Comparison of ENCODE assay signal across 26 cellular contexts in genomic region chr10:130905386-130905785, GRCh38.
"Had no signal": no experiment of that assay in that cellular context is flagged by ENCODE, and none has a peak within 500 bp of the region (broad histone marks: within the 10 kb centered on the region; RNA-seq: fewer than 3 reads in every experiment).

No MANE protein-coding gene starts in this region.

- H3K4me1 Mint-ChIP-seq: activated B cell treated with CpG ODN at 0.5 μM for 24 hours; activated T-helper 17 cell treated with anti-CD3 and anti-CD28 coated beads, Interleukin-2, amount 50 U/mL, for 72 hours; central memory CD8-positive, alpha-beta T cell had no signal

- H3K4me3 Mint-ChIP-seq: activated B cell treated with CpG ODN at 0.5 μM for 24 hours; activated CD8-positive, alpha-beta T cell treated with anti-CD3 and anti-CD28 coated beads for 36 hours; activated naive CD8-positive, alpha-beta T cell; activated T-cell treated with anti-CD3 and anti-CD28 coated beads, Interleukin-2, amount 50 U/mL, for 4 hours; activated T-helper 17 cell treated with anti-CD3 and anti-CD28 coated beads, Interleukin-2, amount 50 U/mL, for 72 hours; central memory CD8-positive, alpha-beta T cell; dendritic cell treated with granulocyte-macrophage colony-stimulating factor and Interleukin-4, amounts not matched to agents 40 ng/mL and 50 ng/mL, for 4 days had no signal

- H3K36me3 Mint-ChIP-seq: activated naive CD8-positive, alpha-beta T cell had no signal

- H3K27ac Mint-ChIP-seq: activated B cell treated with CpG ODN at 0.5 μM for 24 hours; activated CD8-positive, alpha-beta T cell treated with anti-CD3 and anti-CD28 coated beads for 36 hours; activated naive CD8-positive, alpha-beta T cell; activated T-helper 17 cell treated with anti-CD3 and anti-CD28 coated beads, Interleukin-2, amount 50 U/mL, for 72 hours; dendritic cell treated with granulocyte-macrophage colony-stimulating factor and Interleukin-4, amounts not matched to agents 40 ng/mL and 50 ng/mL, for 4 days had no signal

- H3K27me3 Mint-ChIP-seq: activated B cell treated with CpG ODN at 0.5 μM for 24 hours; activated CD8-positive, alpha-beta T cell treated with anti-CD3 and anti-CD28 coated beads for 36 hours; activated naive CD8-positive, alpha-beta T cell; activated T-helper 17 cell treated with anti-CD3 and anti-CD28 coated beads, Interleukin-2, amount 50 U/mL, for 72 hours; central memory CD8-positive, alpha-beta T cell; dendritic cell treated with granulocyte-macrophage colony-stimulating factor and Interleukin-4, amounts not matched to agents 40 ng/mL and 50 ng/mL, for 4 days had no signal

- DNase-seq: activated B cell treated with CpG ODN at 0.5 μM for 24 hours; activated CD4-positive, alpha-beta T cell treated with anti-CD3 and anti-CD28 coated beads for 48 hours; activated CD4-positive, alpha-beta T cell treated with anti-CD3 and anti-CD28 coated beads, Interleukin-2, amount 50 U/mL, for 1 hour; activated CD4-positive, alpha-beta T cell treated with anti-CD3 and anti-CD28 coated beads, Interleukin-2, amount 50 U/mL, for 48 hours; activated CD8-positive, alpha-beta memory T cell treated with anti-CD3 and anti-CD28 coated beads for 24 hours; activated CD8-positive, alpha-beta T cell treated with anti-CD3 and anti-CD28 coated beads for 36 hours; activated effector memory CD4-positive, alpha-beta T cell treated with Interleukin-2 at 50 U/mL for 16 hours; activated gamma-delta T cell treated with Interleukin-2 at 50 U/mL for 16 hours; activated naive CD4-positive, alpha-beta T cell treated with anti-CD3 and anti-CD28 coated beads, Interleukin-2, amount 50 U/mL, for 16 hours; activated naive CD4-positive, alpha-beta T cell treated with Interleukin-2 at 50 U/mL for 16 hours; activated T-cell treated with anti-CD3 and anti-CD28 coated beads, Interleukin-2, amount 50 U/mL, for 4 hours; amniotic stem cell; anterior cingulate cortex; brain microvascular endothelial cell; effector CD8-positive, alpha-beta T cell; foreskin fibroblast; head of caudate nucleus; T-helper 9 cell; WERI-Rb-1 had no signal

- H3K27me3 ChIP-seq: brain microvascular endothelial cell had no signal

- ATAC-seq: activated CD4-positive, CD25-positive, alpha-beta regulatory T cell treated with anti-CD3 and anti-CD28 coated beads, Interleukin-2, amount 50 U/mL, for 24 hours; activated CD8-positive, alpha-beta T cell treated with anti-CD3 and anti-CD28 coated beads for 36 hours; activated T-cell treated with anti-CD3 and anti-CD28 coated beads, Interleukin-2, amount 50 U/mL, for 4 hours; activated T-helper 17 cell treated with anti-CD3 and anti-CD28 coated beads, Interleukin-2, amount 50 U/mL, for 72 hours; esophagus mucosa had no signal

- H3K4me3 ChIP-seq: coronary artery had no signal

- H3K36me3 ChIP-seq: brain microvascular endothelial cell, WERI-Rb-1 had no signal
